In the genomic region with DNA sequence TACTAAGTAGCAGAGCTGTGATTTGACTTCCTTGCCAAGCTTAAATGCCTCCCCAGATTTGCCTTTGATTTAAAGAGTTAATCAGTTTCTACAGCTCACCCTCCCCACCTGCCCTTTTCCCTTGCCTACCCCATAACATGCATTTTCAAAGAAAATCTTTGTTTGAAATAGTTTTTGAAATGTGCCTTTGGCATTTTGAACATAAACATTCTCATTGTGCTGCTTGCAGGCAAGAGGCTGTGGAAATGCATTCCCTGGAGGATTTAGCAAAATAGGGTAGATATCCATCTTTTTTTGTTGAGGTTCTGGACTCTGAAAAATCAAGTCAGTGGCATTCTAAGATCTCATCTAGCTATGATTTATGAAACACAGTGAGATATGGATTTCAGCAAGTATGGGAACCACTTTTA, we compare ENCODE assay signal across 1 cellular context.
TF ChIP-seq lines count a peak whose summit lies in the region.

No MANE protein-coding gene starts in this region.

TF ChIP-seq in GM23338, 12 proteins besides CTCF, POLR2A, EP300 and RAD21 (continued from another document):
- TF ChIP-seq, protein P1, sequence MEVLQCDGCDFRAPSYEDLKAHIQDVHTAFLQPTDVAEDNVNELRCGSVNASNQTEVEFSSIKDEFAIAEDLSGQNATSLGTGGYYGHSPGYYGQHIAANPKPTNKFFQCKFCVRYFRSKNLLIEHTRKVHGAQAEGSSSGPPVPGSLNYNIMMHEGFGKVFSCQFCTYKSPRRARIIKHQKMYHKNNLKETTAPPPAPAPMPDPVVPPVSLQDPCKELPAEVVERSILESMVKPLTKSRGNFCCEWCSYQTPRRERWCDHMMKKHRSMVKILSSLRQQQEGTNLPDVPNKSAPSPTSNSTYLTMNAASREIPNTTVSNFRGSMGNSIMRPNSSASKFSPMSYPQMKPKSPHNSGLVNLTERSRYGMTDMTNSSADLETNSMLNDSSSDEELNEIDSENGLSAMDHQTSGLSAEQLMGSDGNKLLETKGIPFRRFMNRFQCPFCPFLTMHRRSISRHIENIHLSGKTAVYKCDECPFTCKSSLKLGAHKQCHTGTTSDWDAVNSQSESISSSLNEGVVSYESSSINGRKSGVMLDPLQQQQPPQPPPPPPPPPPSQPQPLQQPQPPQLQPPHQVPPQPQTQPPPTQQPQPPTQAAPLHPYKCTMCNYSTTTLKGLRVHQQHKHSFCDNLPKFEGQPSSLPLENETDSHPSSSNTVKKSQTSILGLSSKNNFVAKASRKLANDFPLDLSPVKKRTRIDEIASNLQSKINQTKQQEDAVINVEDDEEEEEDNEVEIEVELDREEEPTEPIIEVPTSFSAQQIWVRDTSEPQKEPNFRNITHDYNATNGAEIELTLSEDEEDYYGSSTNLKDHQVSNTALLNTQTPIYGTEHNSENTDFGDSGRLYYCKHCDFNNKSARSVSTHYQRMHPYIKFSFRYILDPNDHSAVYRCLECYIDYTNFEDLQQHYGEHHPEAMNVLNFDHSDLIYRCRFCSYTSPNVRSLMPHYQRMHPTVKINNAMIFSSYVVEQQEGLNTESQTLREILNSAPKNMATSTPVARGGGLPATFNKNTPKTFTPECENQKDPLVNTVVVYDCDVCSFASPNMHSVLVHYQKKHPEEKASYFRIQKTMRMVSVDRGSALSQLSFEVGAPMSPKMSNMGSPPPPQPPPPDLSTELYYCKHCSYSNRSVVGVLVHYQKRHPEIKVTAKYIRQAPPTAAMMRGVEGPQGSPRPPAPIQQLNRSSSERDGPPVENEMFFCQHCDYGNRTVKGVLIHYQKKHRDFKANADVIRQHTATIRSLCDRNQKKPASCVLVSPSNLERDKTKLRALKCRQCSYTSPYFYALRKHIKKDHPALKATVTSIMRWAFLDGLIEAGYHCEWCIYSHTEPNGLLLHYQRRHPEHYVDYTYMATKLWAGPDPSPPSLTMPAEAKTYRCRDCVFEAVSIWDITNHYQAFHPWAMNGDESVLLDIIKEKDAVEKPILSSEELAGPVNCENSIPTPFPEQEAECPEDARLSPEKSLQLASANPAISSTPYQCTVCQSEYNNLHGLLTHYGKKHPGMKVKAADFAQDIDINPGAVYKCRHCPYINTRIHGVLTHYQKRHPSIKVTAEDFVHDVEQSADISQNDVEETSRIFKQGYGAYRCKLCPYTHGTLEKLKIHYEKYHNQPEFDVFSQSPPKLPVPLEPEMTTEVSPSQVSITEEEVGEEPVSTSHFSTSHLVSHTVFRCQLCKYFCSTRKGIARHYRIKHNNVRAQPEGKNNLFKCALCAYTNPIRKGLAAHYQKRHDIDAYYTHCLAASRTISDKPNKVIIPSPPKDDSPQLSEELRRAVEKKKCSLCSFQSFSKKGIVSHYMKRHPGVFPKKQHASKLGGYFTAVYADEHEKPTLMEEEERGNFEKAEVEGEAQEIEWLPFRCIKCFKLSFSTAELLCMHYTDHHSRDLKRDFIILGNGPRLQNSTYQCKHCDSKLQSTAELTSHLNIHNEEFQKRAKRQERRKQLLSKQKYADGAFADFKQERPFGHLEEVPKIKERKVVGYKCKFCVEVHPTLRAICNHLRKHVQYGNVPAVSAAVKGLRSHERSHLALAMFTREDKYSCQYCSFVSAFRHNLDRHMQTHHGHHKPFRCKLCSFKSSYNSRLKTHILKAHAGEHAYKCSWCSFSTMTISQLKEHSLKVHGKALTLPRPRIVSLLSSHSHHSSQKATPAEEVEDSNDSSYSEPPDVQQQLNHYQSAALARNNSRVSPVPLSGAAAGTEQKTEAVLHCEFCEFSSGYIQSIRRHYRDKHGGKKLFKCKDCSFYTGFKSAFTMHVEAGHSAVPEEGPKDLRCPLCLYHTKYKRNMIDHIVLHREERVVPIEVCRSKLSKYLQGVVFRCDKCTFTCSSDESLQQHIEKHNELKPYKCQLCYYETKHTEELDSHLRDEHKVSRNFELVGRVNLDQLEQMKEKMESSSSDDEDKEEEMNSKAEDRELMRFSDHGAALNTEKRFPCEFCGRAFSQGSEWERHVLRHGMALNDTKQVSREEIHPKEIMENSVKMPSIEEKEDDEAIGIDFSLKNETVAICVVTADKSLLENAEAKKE (CRISPR knock-in tag; IDR thresholded peaks at IDR 0.05) = no peak
- TF ChIP-seq POLR2AphosphoS5 (IDR thresholded peaks at IDR 0.05; ENCODE audit: low read depth) (no peak), JUNB (IDR thresholded peaks at IDR 0.05; ENCODE audit: unreplicated experiment) (no peak), CREB1 (CRISPR knock-in tag; IDR thresholded peaks at IDR 0.05; ENCODE audit: low read depth) (no peak)
- TF ChIP-seq, protein P2, sequence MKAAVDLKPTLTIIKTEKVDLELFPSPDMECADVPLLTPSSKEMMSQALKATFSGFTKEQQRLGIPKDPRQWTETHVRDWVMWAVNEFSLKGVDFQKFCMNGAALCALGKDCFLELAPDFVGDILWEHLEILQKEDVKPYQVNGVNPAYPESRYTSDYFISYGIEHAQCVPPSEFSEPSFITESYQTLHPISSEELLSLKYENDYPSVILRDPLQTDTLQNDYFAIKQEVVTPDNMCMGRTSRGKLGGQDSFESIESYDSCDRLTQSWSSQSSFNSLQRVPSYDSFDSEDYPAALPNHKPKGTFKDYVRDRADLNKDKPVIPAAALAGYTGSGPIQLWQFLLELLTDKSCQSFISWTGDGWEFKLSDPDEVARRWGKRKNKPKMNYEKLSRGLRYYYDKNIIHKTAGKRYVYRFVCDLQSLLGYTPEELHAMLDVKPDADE (IDR thresholded peaks at IDR 0.05) = no peak
